25 cellular contexts compared by ENCODE assay signal in genomic region chr11:72767203-72768062, GRCh38.
"Had no signal": no experiment of that assay in that cellular context is flagged by ENCODE, and none has a peak within 500 bp of the region (broad histone marks: within the 10 kb centered on the region; RNA-seq: fewer than 3 reads in every experiment).

No MANE protein-coding gene starts in this region.

- FAIRE-seq: keratinocyte had no signal

- H3K36me3 ChIP-seq: heart left ventricle, lower lobe of right lung, sigmoid colon, thoracic aorta, upper lobe of right lung had no signal

- H3K27ac Mint-ChIP-seq: activated CD4-positive, alpha-beta memory T cell treated with anti-CD3 and anti-CD28 coated beads for 36 hours; activated naive CD8-positive, alpha-beta T cell treated with anti-CD3 and anti-CD28 coated beads, Interleukin-2, amount 50 U/mL, for 24 hours; endodermal cell; T-helper 1 cell treated with Interleukin-12 subunit alpha and Interleukin-12 subunit beta and Interleukin-4 antibody, amounts not matched to agents 30 μg/mL and 1 μg/mL, for 36 hours had no signal

- DNase-seq: activated CD4-positive, alpha-beta memory T cell treated with anti-CD3 and anti-CD28 coated beads for 36 hours; activated CD4-positive, alpha-beta T cell treated with anti-CD3 and anti-CD28 coated beads for 48 hours; activated effector memory CD4-positive, alpha-beta T cell treated with anti-CD3 and anti-CD28 coated beads, Interleukin-2, amount 50 U/mL, for 16 hours; activated naive CD4-positive, alpha-beta T cell treated with anti-CD3 and anti-CD28 coated beads, Interleukin-2, amount 50 U/mL, for 16 hours; activated naive CD8-positive, alpha-beta T cell treated with anti-CD3 and anti-CD28 coated beads, Interleukin-2, amount 50 U/mL, for 24 hours; cerebellar nuclear complex; endodermal cell; esophagus squamous epithelium; heart left ventricle; left colon; lower lobe of right lung; mesendoderm; naive B cell; occipital lobe; sigmoid colon; stimulated activated CD4-positive, alpha-beta T cell treated with anti-CD3 and anti-CD28 coated beads, Interleukin-15, amount 100 ng/mL, for 24 hours; stimulated activated naive B cell treated with anti-CD40 and anti-IgM and Interleukin-4, amounts not matched to agents 10 μg/mL and 1 μg/mL and 100 μg/mL, for 72 hours; T1000; upper lobe of right lung had no signal

- H3K27me3 Mint-ChIP-seq: activated CD4-positive, alpha-beta memory T cell treated with anti-CD3 and anti-CD28 coated beads for 36 hours; activated naive CD8-positive, alpha-beta T cell treated with anti-CD3 and anti-CD28 coated beads, Interleukin-2, amount 50 U/mL, for 24 hours; naive B cell; stimulated activated naive B cell treated with anti-CD40 and anti-IgM and Interleukin-4, amounts not matched to agents 10 μg/mL and 1 μg/mL and 100 μg/mL, for 72 hours had no signal

- H3K4me3 ChIP-seq: coronary artery, esophagus squamous epithelium, gastroesophageal sphincter, heart left ventricle, lower lobe of right lung, sigmoid colon, smooth muscle cell, thoracic aorta, upper lobe of right lung had no signal

- H3K27me3 ChIP-seq: esophagus squamous epithelium, gastroesophageal sphincter, heart left ventricle, sigmoid colon, upper lobe of right lung had no signal

- H3K9me3 Mint-ChIP-seq: activated CD4-positive, alpha-beta memory T cell treated with anti-CD3 and anti-CD28 coated beads for 36 hours; activated naive CD8-positive, alpha-beta T cell treated with anti-CD3 and anti-CD28 coated beads, Interleukin-2, amount 50 U/mL, for 24 hours; endodermal cell; naive B cell; stimulated activated naive B cell treated with anti-CD40 and anti-IgM and Interleukin-4, amounts not matched to agents 10 μg/mL and 1 μg/mL and 100 μg/mL, for 72 hours; T-helper 1 cell treated with Interleukin-12 subunit alpha and Interleukin-12 subunit beta and Interleukin-4 antibody, amounts not matched to agents 30 μg/mL and 1 μg/mL, for 36 hours had no signal

- H3K4me2 ChIP-seq: smooth muscle cell had no signal

- H3K9me3 ChIP-seq: esophagus squamous epithelium, gastroesophageal sphincter, heart left ventricle, lower lobe of right lung, sigmoid colon, thoracic aorta, upper lobe of right lung had no signal

- ATAC-seq: activated naive CD8-positive, alpha-beta T cell treated with anti-CD3 and anti-CD28 coated beads, Interleukin-2, amount 50 U/mL, for 24 hours; gastroesophageal sphincter; heart left ventricle; left colon; lower lobe of right lung; stimulated activated naive B cell treated with anti-CD40 and anti-IgM and Interleukin-4, amounts not matched to agents 10 μg/mL and 1 μg/mL and 100 μg/mL, for 72 hours; upper lobe of right lung had no signal

- H3K4me3 Mint-ChIP-seq: activated CD4-positive, alpha-beta memory T cell treated with anti-CD3 and anti-CD28 coated beads for 36 hours; activated naive CD8-positive, alpha-beta T cell treated with anti-CD3 and anti-CD28 coated beads, Interleukin-2, amount 50 U/mL, for 24 hours; endodermal cell; naive B cell; stimulated activated naive B cell treated with anti-CD40 and anti-IgM and Interleukin-4, amounts not matched to agents 10 μg/mL and 1 μg/mL and 100 μg/mL, for 72 hours; T-helper 1 cell treated with Interleukin-12 subunit alpha and Interleukin-12 subunit beta and Interleukin-4 antibody, amounts not matched to agents 30 μg/mL and 1 μg/mL, for 36 hours had no signal

- H3K27ac ChIP-seq: coronary artery, esophagus squamous epithelium, gastroesophageal sphincter, heart left ventricle, lower lobe of right lung, sigmoid colon, thoracic aorta, upper lobe of right lung had no signal

- H3K36me3 Mint-ChIP-seq: activated CD4-positive, alpha-beta memory T cell treated with anti-CD3 and anti-CD28 coated beads for 36 hours had no signal
